In genomic region chr1:48430832-48431231, GRCh38 we compare ENCODE assay signal across 28 cellular contexts.
"Had no signal": no experiment of that assay in that cellular context is flagged by ENCODE, and none has a peak within 500 bp of the region (broad histone marks: within the 10 kb centered on the region; RNA-seq: fewer than 3 reads in every experiment).

No MANE protein-coding gene starts in this region.

- H3K27ac ChIP-seq: colonic mucosa, coronary artery, dorsolateral prefrontal cortex, epithelial cell of prostate, esophagus muscularis mucosa, esophagus squamous epithelium, foreskin keratinocyte, gastrocnemius medialis, gastroesophageal sphincter, heart left ventricle, heart right ventricle had no signal

- H3K4me3 Mint-ChIP-seq: dendritic cell treated with granulocyte-macrophage colony-stimulating factor and Interleukin-4, amounts not matched to agents 40 ng/mL and 50 ng/mL, for 4 days; effector memory CD8-positive, alpha-beta T cell; endodermal cell had no signal

- H3K27me3 Mint-ChIP-seq: dendritic cell treated with granulocyte-macrophage colony-stimulating factor and Interleukin-4, amounts not matched to agents 40 ng/mL and 50 ng/mL, for 4 days had no signal

- H3K4me1 ChIP-seq: colonic mucosa, esophagus squamous epithelium, foreskin keratinocyte, gastrocnemius medialis, heart right ventricle had no signal

- H3K9me3 Mint-ChIP-seq: effector memory CD8-positive, alpha-beta T cell had no signal

- H3K27ac Mint-ChIP-seq: dendritic cell treated with granulocyte-macrophage colony-stimulating factor and Interleukin-4, amounts not matched to agents 40 ng/mL and 50 ng/mL, for 4 days; effector memory CD8-positive, alpha-beta T cell had no signal

- H3K4me1 Mint-ChIP-seq: endodermal cell had no signal

- H3K4me3 ChIP-seq: colonic mucosa, coronary artery, dorsolateral prefrontal cortex, esophagus muscularis mucosa, esophagus squamous epithelium, gastrocnemius medialis, gastroesophageal sphincter, heart left ventricle, heart right ventricle had no signal

- DNase-seq: colonic mucosa; cortex of kidney; dermis blood vessel endothelial cell; dorsolateral prefrontal cortex; effector CD4-positive, alpha-beta T cell; effector CD8-positive, alpha-beta T cell; effector memory CD4-positive, alpha-beta T cell; effector memory CD8-positive, alpha-beta T cell; endodermal cell; erythroblast; esophagus squamous epithelium; foreskin fibroblast; foreskin keratinocyte; foreskin melanocyte; gastrocnemius medialis; glutamatergic neuron; head of caudate nucleus; heart left ventricle; heart right ventricle had no signal

- H3K9me3 ChIP-seq: colonic mucosa, esophagus muscularis mucosa, gastrocnemius medialis had no signal

- FAIRE-seq: colon, endometrium, endothelial cell of umbilical vein had no signal

- ATAC-seq: effector memory CD8-positive, alpha-beta T cell; esophagus mucosa; foreskin keratinocyte; gastrocnemius medialis; gastroesophageal sphincter; heart left ventricle; heart right ventricle had no signal

- H3K36me3 ChIP-seq: colonic mucosa, gastrocnemius medialis had no signal

- H3K27me3 ChIP-seq: colonic mucosa, dorsolateral prefrontal cortex, esophagus muscularis mucosa, esophagus squamous epithelium, foreskin keratinocyte, gastrocnemius medialis, gastroesophageal sphincter, heart left ventricle, heart right ventricle had no signal
